18 cellular contexts compared by ENCODE assay signal in genomic region chr10:100021322-100021721, GRCh38. TPM values are rescaled to one million over a fixed set of nuclear protein-coding genes. Genes with fewer than 3 reads are reported as not detected.
DNase-seq lines count a peak whose midpoint lies in the region; ATAC-seq, FAIRE-seq and TF ChIP-seq lines count a peak whose summit lies in the region.
"Had no signal": no experiment of that assay in that cellular context is flagged by ENCODE, and none has a peak within 500 bp of the region (broad histone marks: within the 10 kb centered on the region; RNA-seq: fewer than 3 reads in every experiment).

No MANE protein-coding gene starts in this region.

- no peak for TF ChIP-seq CTCF in VCaP (conservative IDR thresholded peaks at IDR 0.05)

- intact Hi-C loops in activated CD4-positive, alpha-beta memory T cell treated with anti-CD3 and anti-CD28 coated beads for 36 hours (cut with micrococcal nuclease) = no loop called here

- CTCF ChIA-PET in activated CD4-positive, alpha-beta memory T cell treated with anti-CD3 and anti-CD28 coated beads for 36 hours (lab: Charles Lee) = interaction anchor here (1.1 to 2.2 kb wide), 4 partner anchors 12 to 175 kb away, joined by 3 to 6 read pairs (median 4); partner anchors contain the start of gene DNMBP

- peak; percentile 75 for DNase-seq in DMS 273 (lab: John Stamatoyannopoulos, UW; ENCODE audit: unreplicated experiment)
- DNase-seq in GM12892 (ENCODE audit: insufficient read length) = no peak
- peak; percentile 73 for DNase-seq in NCI-H1694 treated with DMSO at 0.1 percent for 48 hours (lab: John Stamatoyannopoulos, UW)
- no peak for DNase-seq in activated CD4-positive, alpha-beta memory T cell treated with anti-CD3 and anti-CD28 coated beads for 36 hours
- DNase-seq: activated CD4-positive, alpha-beta T cell treated with anti-CD3 and anti-CD28 coated beads for 4 hours; activated CD8-positive, alpha-beta memory T cell treated with anti-CD3 and anti-CD28 coated beads, Interleukin-2, amount 50 U/mL, for 48 hours; activated naive CD4-positive, alpha-beta T cell treated with anti-CD3 and anti-CD28 coated beads for 36 hours; aorta; effector memory CD8-positive, alpha-beta T cell; GF-D8; heart left ventricle; MM.1S; ovary; stimulated activated CD4-positive, alpha-beta T cell treated with anti-CD3 and anti-CD28 coated beads, Interleukin-4, amount 100 ng/mL, for 1 hour had no signal

- ATAC-seq in GM19467 (IDR thresholded peaks at IDR 0.05; ENCODE audit: unreplicated experiment) (no peak), GM18907 (IDR thresholded peaks at IDR 0.05; ENCODE audit: unreplicated experiment) (no peak), GM19328 (IDR thresholded peaks at IDR 0.05; ENCODE audit: unreplicated experiment) (no peak)
- ATAC-seq: heart left ventricle had no signal

- H3K4me1 Mint-ChIP-seq in activated CD4-positive, alpha-beta memory T cell treated with anti-CD3 and anti-CD28 coated beads for 36 hours (ENCODE audit: low read depth) = peaks cover 7% of the 10 kb centered on the region

- H3K27ac Mint-ChIP-seq in activated CD4-positive, alpha-beta memory T cell treated with anti-CD3 and anti-CD28 coated beads for 36 hours = no peak overlapping the region
- H3K27ac Mint-ChIP-seq: activated naive CD4-positive, alpha-beta T cell treated with anti-CD3 and anti-CD28 coated beads for 36 hours had no signal

- POLR2A ChIA-PET in activated CD4-positive, alpha-beta memory T cell treated with anti-CD3 and anti-CD28 coated beads for 36 hours (lab: Charles Lee) = no interaction called here

- H3K27ac ChIP-seq in VCaP = peak overlapping the region; percentile 66
- H3K27ac ChIP-seq: heart left ventricle, ovary had no signal

- no peak for TF ChIP-seq POLR2A in GM12892 (IDR thresholded peaks at IDR 0.05; ENCODE audit: low read depth, low read length)

- H3K9me3 Mint-ChIP-seq in activated CD4-positive, alpha-beta memory T cell treated with anti-CD3 and anti-CD28 coated beads for 36 hours = no peaks in the 10 kb centered on the region
- H3K9me3 Mint-ChIP-seq: activated naive CD4-positive, alpha-beta T cell treated with anti-CD3 and anti-CD28 coated beads for 36 hours; effector memory CD8-positive, alpha-beta T cell had no signal

- H3K27me3 Mint-ChIP-seq in activated CD4-positive, alpha-beta memory T cell treated with anti-CD3 and anti-CD28 coated beads for 36 hours = no peaks in the 10 kb centered on the region
- H3K27me3 Mint-ChIP-seq: effector memory CD8-positive, alpha-beta T cell had no signal

- H3K4me3 Mint-ChIP-seq in activated CD4-positive, alpha-beta memory T cell treated with anti-CD3 and anti-CD28 coated beads for 36 hours = no peak overlapping the region
- H3K4me3 Mint-ChIP-seq: activated naive CD4-positive, alpha-beta T cell treated with anti-CD3 and anti-CD28 coated beads for 36 hours; effector memory CD8-positive, alpha-beta T cell had no signal

- peak; percentile 36 for FAIRE-seq in GM12892 (lab: Jason Lieb, UNC)

- H3K36me3 Mint-ChIP-seq in activated CD4-positive, alpha-beta memory T cell treated with anti-CD3 and anti-CD28 coated beads for 36 hours = no peaks in the 10 kb centered on the region

RNA-seq across cellular contexts. Expression of gene DNMBP, which starts 11.6 kb away (rescaled TPM):
- 12.1 TPM for polyA plus RNA-seq in GM12892 (2012; ENCODE audit: missing spikeins)
- total RNA-seq in activated CD4-positive, alpha-beta memory T cell treated with anti-CD3 and anti-CD28 coated beads for 36 hours = 1 to 10 TPM; 2.1 to 2.2 TPM

Comparison
In these comparisons a context has a peak if more than half of its experiments do, and no peak if none do; other contexts are left out.
1. DNase-seq: peak in DMS 273 (single experiment) and NCI-H1694 treated with DMSO at 0.1 percent for 48 hours (single experiment); none in GM12892 (single experiment) and activated CD4-positive, alpha-beta memory T cell treated with anti-CD3 and anti-CD28 coated beads for 36 hours (single experiment).